Comparison of ENCODE assay signal across 1 cellular context in genomic region chr1:9629445-9630201, GRCh38.
A peak's percentile ranks its signal among the peaks of the same experiment; 100 is the strongest.
TF ChIP-seq lines count a peak whose summit lies in the region.

No MANE protein-coding gene starts in this region.

TF ChIP-seq in K562, 482 proteins besides CTCF, POLR2A, EP300 and RAD21 (continued from another document):
- TF ChIP-seq HNRNPK (IDR thresholded peaks at IDR 0.05; ENCODE audit: low read depth, low read length, poor library complexity, severe bottlenecking) (no peak), POLR2G (IDR thresholded peaks at IDR 0.05; ENCODE audit: low read depth, low read length) (no peak), NFE2L1 (tag; IDR thresholded peaks at IDR 0.05; ENCODE audit: borderline replicate concordance, low read depth) (no peak), ESRRA (IDR thresholded peaks at IDR 0.05; ENCODE audit: borderline replicate concordance, low read depth) (peak; percentile 91), ZFX (CRISPR knock-in tag; IDR thresholded peaks at IDR 0.05) (peak; percentile 46), HDAC2 (IDR thresholded peaks at IDR 0.05) (peak; percentile 90; the same call in 1 of the 2 replicates), ETS1 (conservative IDR thresholded peaks at IDR 0.05; ENCODE audit: control insufficient read depth, low read depth, low read length) (0 out of 2 replicates have a peak, but pooled peaks have one; percentile 27), C11orf30 (IDR thresholded peaks at IDR 0.05; ENCODE audit: low read depth) (no peak), NBN (IDR thresholded peaks at IDR 0.05; ENCODE audit: low read depth) (no peak), MED1 (CRISPR knock-in tag; IDR thresholded peaks at IDR 0.05; ENCODE audit: borderline replicate concordance) (no peak), TRIM24 (IDR thresholded peaks at IDR 0.05) (no peak; a peak in 1 of 4 replicates), HLTF (IDR thresholded peaks at IDR 0.05) (no peak), CBX1 (IDR thresholded peaks at IDR 0.05; ENCODE audit: low read depth) (peak; percentile 99), RNF2 (IDR thresholded peaks at IDR 0.05) (peak; percentile 61; the same call in 1 of the 2 replicates), CXXC5 (CRISPR knock-in tag; IDR thresholded peaks at IDR 0.05) (peak; percentile 32; the same call in 1 of the 2 replicates), ELF4 (CRISPR knock-in tag; IDR thresholded peaks at IDR 0.05) (0 out of 2 replicates have a peak, but pooled peaks have one; percentile 51), BRCA1 (IDR thresholded peaks at IDR 0.05) (no peak), BRCA1 (CRISPR knock-in tag; IDR thresholded peaks at IDR 0.05) (0 out of 2 replicates have a peak, but pooled peaks have one; percentile 22), GTF2F1 (IDR thresholded peaks at IDR 0.05; ENCODE audit: low read depth, low read length) (no peak), RBM34 (IDR thresholded peaks at IDR 0.05; ENCODE audit: borderline replicate concordance, insufficient read depth, low read length) (no peak), BHLHE40 (IDR thresholded peaks at IDR 0.05; ENCODE audit: low read length) (peak; percentile 72), DLX4 (CRISPR knock-in tag; IDR thresholded peaks at IDR 0.05) (no peak), RBM25 (IDR thresholded peaks at IDR 0.05; ENCODE audit: low read depth, low read length, severe bottlenecking) (peak; percentile 98), FUS (optimal IDR thresholded peaks at IDR 0.05; ENCODE audit: low read depth, low read length) (no peak), E2F3 (CRISPR knock-in tag; IDR thresholded peaks at IDR 0.05) (0 out of 2 replicates have a peak, but pooled peaks have one; percentile 19), NR1H2 (CRISPR knock-in tag; IDR thresholded peaks at IDR 0.05) (no peak), SP1 (CRISPR knock-in tag; IDR thresholded peaks at IDR 0.05) (peak; percentile 5; the same call in 1 of the 2 replicates), ELK1 (CRISPR knock-in tag; IDR thresholded peaks at IDR 0.05) (no peak), NR2C2 (CRISPR knock-in tag; IDR thresholded peaks at IDR 0.05) (no peak), NR2C2 (tag; IDR thresholded peaks at IDR 0.05) (0 out of 2 replicates have a peak, but pooled peaks have one; percentile 30)
